ENCODE assay signal across 19 cellular contexts in the genomic region with DNA sequence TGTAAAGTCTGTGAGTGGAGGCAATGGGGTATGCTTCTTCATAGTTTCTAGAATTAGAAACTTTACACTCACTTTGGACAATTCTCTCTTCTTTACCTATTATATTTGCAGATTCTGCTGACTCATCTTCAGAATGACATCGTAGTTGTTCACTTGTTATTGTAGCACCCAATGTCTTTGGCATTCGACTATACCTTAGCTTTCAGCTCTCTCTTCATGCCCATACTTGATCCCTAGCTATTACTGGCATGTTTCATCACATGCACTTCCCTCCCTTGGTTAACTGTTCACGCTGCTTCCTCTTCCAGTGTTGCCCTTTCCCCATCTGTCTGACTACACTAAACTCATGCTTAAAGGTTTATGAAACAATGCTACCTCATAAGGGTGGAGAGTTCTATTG.
DNase-seq lines count a peak whose midpoint lies in the region; ATAC-seq, FAIRE-seq and TF ChIP-seq lines count a peak whose summit lies in the region.
"Had no signal": no experiment of that assay in that cellular context is flagged by ENCODE, and none has a peak within 500 bp of the region (broad histone marks: within the 10 kb centered on the region; RNA-seq: fewer than 3 reads in every experiment).

No MANE protein-coding gene starts in this region.

- H3K27me3 ChIP-seq in bronchial epithelial cell (ENCODE audit: control insufficient read depth, insufficient read depth, low read length), result no peaks in the 10 kb centered on the region
- H3K27me3 ChIP-seq: brain microvascular endothelial cell had no signal

- DNase-seq in NOMO-1 (lab: John Stamatoyannopoulos, UW; ENCODE audit: unreplicated experiment in 2 of 2), result peak; percentile 2 to 6
- no peak for DNase-seq in NOMO-1 treated with dmso at 0.1 percent for 144 hours (lab: John Stamatoyannopoulos, UW; ENCODE audit: unreplicated experiment)
- peak; percentile 3 for DNase-seq in NCI-H2171 (lab: John Stamatoyannopoulos, UW)
- DNase-seq in bronchial epithelial cell (ENCODE audit: low read depth), result peak; percentile 99
- DNase-seq in renal cortical epithelial cell (ENCODE audit: low read depth), result peak; percentile 28
- no peak for DNase-seq in NCI-H510A (lab: John Stamatoyannopoulos, UW)
- no peak for DNase-seq in middle frontal gyrus (ENCODE audit: extremely low spot score, low spot score)
- DNase-seq: activated CD4-positive, alpha-beta T cell treated with anti-CD3 and anti-CD28 coated beads for 4 hours; brain microvascular endothelial cell; effector CD4-positive, alpha-beta T cell; foreskin melanocyte; naive thymus-derived CD8-positive, alpha-beta T cell; NCI-H2029 treated with DMSO at 0.1 percent for 48 hours; NCI-H774; Right ventricle myocardium superior; T1000 had no signal

- TF ChIP-seq CTCF in bronchial epithelial cell (IDR thresholded peaks at IDR 0.05; ENCODE audit: insufficient read depth, low read length, severe bottlenecking), result no peak

- ATAC-seq in GM18517 (IDR thresholded peaks at IDR 0.05; ENCODE audit: unreplicated experiment), result no peak
- ATAC-seq: naive thymus-derived CD8-positive, alpha-beta T cell had no signal

- H3K36me3 ChIP-seq in bronchial epithelial cell (ENCODE audit: control insufficient read depth, insufficient read depth, low read length), result no peaks in the 10 kb centered on the region
- H3K36me3 ChIP-seq: brain microvascular endothelial cell, prostate gland had no signal

- H3K4me3 ChIP-seq in bronchial epithelial cell (ENCODE audit: low read depth, low read length), result no peak overlapping the region
- H3K4me3 ChIP-seq: lung, prostate gland had no signal

- peak; percentile 100 for FAIRE-seq in bronchial epithelial cell (lab: Jason Lieb, UNC)

Comparison
In these comparisons a context has a peak if more than half of its experiments do, and no peak if none do; other contexts are left out.
1. DNase-seq: peak in NOMO-1 (2 of 2), NCI-H2171 (single experiment), bronchial epithelial cell (single experiment) and renal cortical epithelial cell (single experiment); none in NOMO-1 treated with dmso at 0.1 percent for 144 hours (single experiment), NCI-H510A (single experiment) and middle frontal gyrus (single experiment).